1 cellular context compared by ENCODE assay signal in the genomic region with DNA sequence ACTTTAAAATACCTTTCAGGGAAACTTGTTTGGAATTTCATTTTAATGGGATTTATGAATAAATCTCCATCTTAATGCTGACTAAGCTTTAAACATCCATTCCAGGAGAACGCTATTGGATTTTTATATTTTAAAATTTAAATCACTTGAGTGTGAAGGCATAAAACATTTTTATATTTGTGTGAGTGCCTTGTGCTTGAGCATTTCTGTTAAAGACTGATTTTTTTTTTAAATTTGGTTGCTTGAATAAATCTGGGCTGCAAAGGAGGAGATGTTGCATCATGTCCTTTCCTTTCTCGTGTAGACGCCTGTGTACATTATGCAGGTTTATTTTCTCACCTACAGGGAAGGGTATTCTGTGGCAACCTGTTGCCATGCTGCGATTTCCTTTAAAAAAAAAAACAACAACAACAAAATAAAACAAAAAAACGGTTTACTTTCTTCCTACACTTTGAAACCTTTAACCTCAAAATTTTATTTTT.
TF ChIP-seq lines count a peak whose summit lies in the region.

No MANE protein-coding gene starts in this region.

TF ChIP-seq in WTC11, 78 proteins besides CTCF, POLR2A, EP300 and RAD21:
- TF ChIP-seq, protein P1, sequence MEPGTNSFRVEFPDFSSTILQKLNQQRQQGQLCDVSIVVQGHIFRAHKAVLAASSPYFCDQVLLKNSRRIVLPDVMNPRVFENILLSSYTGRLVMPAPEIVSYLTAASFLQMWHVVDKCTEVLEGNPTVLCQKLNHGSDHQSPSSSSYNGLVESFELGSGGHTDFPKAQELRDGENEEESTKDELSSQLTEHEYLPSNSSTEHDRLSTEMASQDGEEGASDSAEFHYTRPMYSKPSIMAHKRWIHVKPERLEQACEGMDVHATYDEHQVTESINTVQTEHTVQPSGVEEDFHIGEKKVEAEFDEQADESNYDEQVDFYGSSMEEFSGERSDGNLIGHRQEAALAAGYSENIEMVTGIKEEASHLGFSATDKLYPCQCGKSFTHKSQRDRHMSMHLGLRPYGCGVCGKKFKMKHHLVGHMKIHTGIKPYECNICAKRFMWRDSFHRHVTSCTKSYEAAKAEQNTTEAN (CRISPR knock-in tag; IDR thresholded peaks at IDR 0.05): no peak
- TF ChIP-seq NR2C2 (CRISPR knock-in tag; IDR thresholded peaks at IDR 0.05) (no peak), E2F5 (CRISPR knock-in tag; IDR thresholded peaks at IDR 0.05) (no peak), HMGXB4 (CRISPR knock-in tag; IDR thresholded peaks at IDR 0.05) (no peak), JAZF1 (CRISPR knock-in tag; IDR thresholded peaks at IDR 0.05) (no peak), JUN (CRISPR knock-in tag; IDR thresholded peaks at IDR 0.05) (no peak), CREB1 (CRISPR knock-in tag; IDR thresholded peaks at IDR 0.05) (no peak), MYBL2 (CRISPR knock-in tag; IDR thresholded peaks at IDR 0.05) (no peak), ZBTB21 (CRISPR knock-in tag; IDR thresholded peaks at IDR 0.05; ENCODE audit: borderline replicate concordance) (no peak), ZNF423 (CRISPR knock-in tag; IDR thresholded peaks at IDR 0.05) (no peak), ZNF138 (CRISPR knock-in tag; conservative IDR thresholded peaks at IDR 0.05) (no peak)
- TF ChIP-seq, protein P2, sequence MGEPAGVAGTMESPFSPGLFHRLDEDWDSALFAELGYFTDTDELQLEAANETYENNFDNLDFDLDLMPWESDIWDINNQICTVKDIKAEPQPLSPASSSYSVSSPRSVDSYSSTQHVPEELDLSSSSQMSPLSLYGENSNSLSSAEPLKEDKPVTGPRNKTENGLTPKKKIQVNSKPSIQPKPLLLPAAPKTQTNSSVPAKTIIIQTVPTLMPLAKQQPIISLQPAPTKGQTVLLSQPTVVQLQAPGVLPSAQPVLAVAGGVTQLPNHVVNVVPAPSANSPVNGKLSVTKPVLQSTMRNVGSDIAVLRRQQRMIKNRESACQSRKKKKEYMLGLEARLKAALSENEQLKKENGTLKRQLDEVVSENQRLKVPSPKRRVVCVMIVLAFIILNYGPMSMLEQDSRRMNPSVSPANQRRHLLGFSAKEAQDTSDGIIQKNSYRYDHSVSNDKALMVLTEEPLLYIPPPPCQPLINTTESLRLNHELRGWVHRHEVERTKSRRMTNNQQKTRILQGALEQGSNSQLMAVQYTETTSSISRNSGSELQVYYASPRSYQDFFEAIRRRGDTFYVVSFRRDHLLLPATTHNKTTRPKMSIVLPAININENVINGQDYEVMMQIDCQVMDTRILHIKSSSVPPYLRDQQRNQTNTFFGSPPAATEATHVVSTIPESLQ (CRISPR knock-in tag; IDR thresholded peaks at IDR 0.05): no peak
- TF ChIP-seq, protein P3, sequence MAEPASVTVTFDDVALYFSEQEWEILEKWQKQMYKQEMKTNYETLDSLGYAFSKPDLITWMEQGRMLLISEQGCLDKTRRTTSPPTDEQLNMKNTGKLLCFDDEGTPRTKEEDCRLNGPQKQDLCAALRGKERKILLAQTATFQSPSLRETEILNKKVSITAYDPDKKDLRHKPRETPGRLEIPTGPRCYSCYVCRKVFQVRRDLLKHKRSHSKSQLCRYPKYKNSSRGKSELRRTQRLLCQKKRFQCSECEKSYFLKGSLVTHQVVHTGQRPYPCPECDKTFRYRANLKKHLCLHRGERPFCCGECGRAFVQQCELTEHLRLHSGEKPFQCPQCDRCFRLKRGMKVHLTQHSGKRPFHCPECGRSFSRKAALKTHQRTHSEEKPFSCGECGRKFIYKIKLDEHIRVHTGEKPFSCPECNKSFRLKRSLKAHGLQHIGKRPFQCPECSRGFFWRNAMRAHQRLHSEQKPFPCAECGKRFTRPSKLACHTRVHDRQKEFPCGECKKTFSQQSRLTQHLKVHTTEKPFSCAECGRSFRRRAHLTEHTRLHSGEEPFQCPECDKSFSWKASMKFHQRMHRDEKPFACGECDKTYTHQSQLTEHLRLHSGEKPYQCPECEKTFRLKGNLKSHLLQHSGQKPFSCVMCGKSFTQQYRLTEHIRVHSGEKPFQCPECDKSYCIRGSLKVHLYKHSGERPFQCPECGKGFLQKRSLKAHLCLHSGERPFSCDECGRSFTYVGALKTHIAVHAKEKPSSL (CRISPR knock-in tag; conservative IDR thresholded peaks at IDR 0.05): no peak
